In the genomic region with DNA sequence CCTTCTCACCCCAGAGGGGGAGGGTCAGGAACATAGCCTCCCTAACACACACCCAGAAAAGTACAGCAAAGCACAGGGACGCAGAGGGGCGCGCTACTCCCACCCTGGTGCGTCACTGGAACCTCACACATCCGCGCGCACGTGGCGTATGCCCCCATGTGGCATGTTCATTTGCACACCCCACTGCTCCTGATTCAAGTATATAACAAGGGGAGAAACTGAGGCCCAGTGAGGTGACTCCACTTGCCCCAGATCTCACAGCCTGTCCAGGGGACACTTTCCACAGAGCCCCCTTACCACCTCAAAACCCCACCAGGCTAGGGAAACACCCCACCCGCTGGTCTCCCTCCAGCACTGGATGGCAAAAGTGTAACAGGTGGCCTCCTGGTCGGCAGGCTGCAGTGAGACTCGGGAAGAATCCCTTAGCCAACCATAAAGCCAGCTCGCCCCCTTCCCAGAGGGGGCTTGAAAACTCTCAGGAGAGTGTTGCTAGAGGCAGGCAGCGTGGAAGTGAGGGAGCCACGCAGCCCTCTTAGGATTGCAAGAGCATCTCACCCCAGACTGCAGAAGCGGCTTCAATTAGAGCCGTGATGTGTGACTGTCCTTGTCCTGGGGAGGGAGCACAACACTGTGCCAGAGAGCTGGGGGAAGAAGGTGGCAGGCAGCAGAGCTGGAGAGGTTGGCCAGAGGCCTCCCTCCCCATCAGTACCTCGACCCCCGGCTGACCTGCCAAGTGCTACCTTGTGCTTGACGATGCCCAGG, we compare ENCODE assay signal across 9 cellular contexts. TPM values are rescaled to one million over a fixed set of nuclear protein-coding genes. Genes with fewer than 3 reads are reported as not detected.
DNase-seq lines count a peak whose midpoint lies in the region; ATAC-seq and TF ChIP-seq lines count a peak whose summit lies in the region.
"Had no signal": no experiment of that assay in that cellular context is flagged by ENCODE, and none has a peak within 500 bp of the region (broad histone marks: within the 10 kb centered on the region; RNA-seq: fewer than 3 reads in every experiment).

TSS of gene GRM4 (minus strand) at position 67 of the 762 bp plus-strand sequence. CDS start 12,591 bp downstream, outside the sequence.

- H3K9me3 ChIP-seq in AG04450 (ENCODE audit: control insufficient read depth, insufficient read depth, low read length): no peaks in the 10 kb centered on the region; the same call in 1 of the 2 replicates
- H3K9me3 ChIP-seq in HEK293 (ENCODE audit: control insufficient read depth, insufficient read depth, low read depth, low read length): no peaks in the 10 kb centered on the region
- H3K9me3 ChIP-seq: neutrophil had no signal

- H3K27ac Mint-ChIP-seq in naive B cell: peak within 1 kb of the TSS in 1 of 6 donors; percentile 34

- H3K36me3 Mint-ChIP-seq in naive B cell: no peaks in the 10 kb centered on the region

- H3K4me1 ChIP-seq in HEK293 (ENCODE audit: control insufficient read depth, insufficient read depth, low read length): peaks cover 11% of the 10 kb centered on the region

- H3K27ac ChIP-seq in AG04450 (ENCODE audit: low read depth, low read length) (no peak within 1 kb of the TSS), HEK293 (ENCODE audit: extremely low read depth, low read depth, low read length) (peak within 1 kb of the TSS; percentile 16; the same call in 1 of the 2 replicates)
- H3K27ac ChIP-seq: neutrophil had no signal

- no peak for DNase-seq in AG04450 (ENCODE audit: low read depth, low spot score)
- peak; percentile 42 for DNase-seq in cerebellum (ENCODE audit: low spot score)
- no peak for DNase-seq in naive B cell
- DNase-seq in NAMALWA (ENCODE audit: low spot score): no peak
- DNase-seq in HPDE6-E6E7 (ENCODE audit: extremely low spot score): no peak
- no peak for DNase-seq in SIG-M5 treated with dmso at 0.1 percent for 504 hours (lab: John Stamatoyannopoulos, UW; ENCODE audit: unreplicated experiment)

- POLR2A ChIA-PET in AG04450 (lab: Yijun Ruan, JAX) (interaction anchor here (1.4 kb wide), 1 partner anchor 375 kb away, joined by 4 read pairs; no protein-coding TSS in a partner anchor), HEK293 (lab: Yijun Ruan, JAX) (interaction anchor here (0.7 kb wide), 1 partner anchor 91 kb away, joined by 3 read pairs; no protein-coding TSS in a partner anchor)

- peak within 1 kb of the TSS; percentile 52 to 84 (median 80) for H3K4me3 Mint-ChIP-seq in naive B cell

- H3K27me3 Mint-ChIP-seq in naive B cell: peaks cover 35 to 84% (median 60%) of the 10 kb centered on the region in 3 donors

- no peaks in the 10 kb centered on the region for H3K36me3 ChIP-seq in HEK293 (ENCODE audit: control insufficient read depth in 2 of 2, insufficient read depth in 1 of 2, low read length in 2 of 2)
- H3K36me3 ChIP-seq: neutrophil had no signal

- no peak for ATAC-seq in naive B cell (ENCODE audit: low read depth in 2 of 2)
- no peak for ATAC-seq in HG03469 (IDR thresholded peaks at IDR 0.05; ENCODE audit: unreplicated experiment)

- peaks cover 76% of the 10 kb centered on the region for H3K27me3 ChIP-seq in AG04450 (ENCODE audit: control insufficient read depth, insufficient read depth, low read length)

- CTCF ChIA-PET in AG04450 (lab: Charles Lee) (interaction anchor here (1.3 to 2.0 kb wide), 3 partner anchors 375 to 435 kb away, joined by 5 to 7 read pairs (median 5); partner anchors contain the start of gene UQCC2), HEK293 (lab: Yijun Ruan, JAX) (interaction anchor here (0.7 to 3.0 kb wide), 8 partner anchors 8 to 435 kb away, joined by 3 to 23 read pairs (median 6); partner anchors contain the start of gene UQCC2)

- H3K4me1 Mint-ChIP-seq in naive B cell: peaks cover 19 to 44% (median 37%) of the 10 kb centered on the region in 3 donors

- no peaks in the 10 kb centered on the region for H3K9me3 Mint-ChIP-seq in naive B cell

- TF ChIP-seq CTCF in AG04450 (IDR thresholded peaks at IDR 0.05; ENCODE audit: low read depth, low read length) (no peak), HEK293 (tag by site-specific recombination; IDR thresholded peaks at IDR 0.05) (no peak)

- peak within 1 kb of the TSS; percentile 43; the same call in 1 of the 2 replicates for H3K4me3 ChIP-seq in AG04450 (ENCODE audit: low read depth, low read length)
- H3K4me3 ChIP-seq in HEK293 (ENCODE audit: low read depth, low read length): peak within 1 kb of the TSS; percentile 45

TF ChIP-seq in HEK293, 187 proteins besides CTCF, POLR2A, EP300 and RAD21:
- 0 out of 2 replicates have a peak, but pooled peaks have one; percentile 2 for TF ChIP-seq SP3 (tag by site-specific recombination; IDR thresholded peaks at IDR 0.05)
- peak; percentile 93 for TF ChIP-seq SCRT2 (tag by site-specific recombination; IDR thresholded peaks at IDR 0.05)
- TF ChIP-seq GLIS2 (tag by site-specific recombination; IDR thresholded peaks at IDR 0.05): 0 out of 2 replicates have a peak, but pooled peaks have one; percentile 56
- TF ChIP-seq ZNF707 (tag by site-specific recombination; IDR thresholded peaks at IDR 0.05): no peak
- TF ChIP-seq ZNF777 (tag by site-specific recombination; IDR thresholded peaks at IDR 0.05; ENCODE audit: borderline replicate concordance): 0 out of 2 replicates have a peak, but pooled peaks have one; percentile 5
- TF ChIP-seq ZNF266 (tag by site-specific recombination; IDR thresholded peaks at IDR 0.05; ENCODE audit: low read depth): no peak

RNA-seq across cellular contexts. Expression of gene GRM4, which starts in this region (rescaled TPM):
- polyA plus RNA-seq in AG04450 (2011; rRNA removed) (not detected in 2 replicates), naive B cell (ENCODE audit: low read depth in 6 of 6) (not detected)
- not detected in 2 replicates for polyA minus RNA-seq in AG04450 (2011; rRNA and poly(A)+ RNA removed)
- total RNA-seq in cerebellum: 28.3 TPM
